In genomic region chr9:33443047-33443446, GRCh38 we compare ENCODE assay signal across 20 cellular contexts. TPM values are rescaled to one million over a fixed set of nuclear protein-coding genes. Genes with fewer than 3 reads are reported as not detected.
A peak's percentile ranks its signal among the peaks of the same experiment; 100 is the strongest.
DNase-seq lines count a peak whose midpoint lies in the region; ATAC-seq, FAIRE-seq and TF ChIP-seq lines count a peak whose summit lies in the region.
"Had no signal": no experiment of that assay in that cellular context is flagged by ENCODE, and none has a peak within 500 bp of the region (broad histone marks: within the 10 kb centered on the region; RNA-seq: fewer than 3 reads in every experiment).

No MANE protein-coding gene starts in this region.

- H3K27ac ChIP-seq in A549 (peak overlapping the region; percentile 32 to 63; a peak in 4 of 6 replicates), PC-9 (peak overlapping the region; percentile 58), endodermal cell (ENCODE audit: low read depth, low read length) (no peak overlapping the region)
- H3K27ac ChIP-seq: cardiac muscle cell, sigmoid colon, thyroid gland had no signal

- no peaks in the 10 kb centered on the region for H4K20me1 ChIP-seq in PC-9 (ENCODE audit: insufficient read depth)

- intact Hi-C loops in PC-9 (cut with micrococcal nuclease; ENCODE audit: unreplicated experiment), result no loop called here

- no peak overlapping the region for H3K9ac ChIP-seq in endodermal cell (ENCODE audit: extremely low read depth, low read length, poor library complexity, severe bottlenecking)

- H3K9me3 Mint-ChIP-seq in endodermal cell, result no peaks in the 10 kb centered on the region
- H3K9me3 Mint-ChIP-seq in naive thymus-derived CD8-positive, alpha-beta T cell, result no peaks in the 10 kb centered on the region
- H3K9me3 Mint-ChIP-seq: neural crest cell had no signal

- ATAC-seq in A549 (no peak), GM21526 (IDR thresholded peaks at IDR 0.05; ENCODE audit: low FRiP score, unreplicated experiment) (no peak)
- ATAC-seq in naive thymus-derived CD8-positive, alpha-beta T cell, result no peak
- ATAC-seq: activated CD4-positive, alpha-beta T cell treated with anti-CD3 and anti-CD28 coated beads for 36 hours had no signal

- H3K4me1 Mint-ChIP-seq in endodermal cell, result peaks cover 34% of the 10 kb centered on the region
- peaks cover 24 to 63% (median 50%) of the 10 kb centered on the region in 4 donors for H3K4me1 Mint-ChIP-seq in naive thymus-derived CD8-positive, alpha-beta T cell

- TF ChIP-seq CTCF in A549 (IDR thresholded peaks at IDR 0.05) (no peak), PC-9 (conservative IDR thresholded peaks at IDR 0.05) (no peak), endodermal cell (conservative IDR thresholded peaks at IDR 0.05) (no peak)

- no peaks in the 10 kb centered on the region for H3K9me2 ChIP-seq in PC-9 (ENCODE audit: insufficient read depth)

- no TSS peak for BruUV-seq in PC-9 (replicated peaks; lab: Mats Ljungman, UMichigan)

- peak overlapping the region; percentile 36 for H3K27ac Mint-ChIP-seq in endodermal cell
- H3K27ac Mint-ChIP-seq in naive thymus-derived CD8-positive, alpha-beta T cell, result peak overlapping the region in 7 of 10 donors; percentile 41 to 97 (median 46)
- H3K27ac Mint-ChIP-seq: activated CD4-positive, alpha-beta T cell treated with anti-CD3 and anti-CD28 coated beads for 36 hours had no signal

- H3K9me3 ChIP-seq in A549 (no peaks in the 10 kb centered on the region), PC-9 (ENCODE audit: insufficient read depth, low read depth) (no peaks in the 10 kb centered on the region), endodermal cell (ENCODE audit: control insufficient read depth, low read length) (no peaks in the 10 kb centered on the region)
- H3K9me3 ChIP-seq: sigmoid colon, thyroid gland had no signal

- FAIRE-seq in A549 (lab: Jason Lieb, UNC), result no peak

- TF ChIP-seq EP300 in A549 (IDR thresholded peaks at IDR 0.05), result no peak

- H3K4me1 ChIP-seq in A549, result peaks cover 59% of the 10 kb centered on the region
- H3K4me1 ChIP-seq in PC-9 (replicated peaks; ENCODE audit: insufficient read depth), result peaks cover 76% of the 10 kb centered on the region
- H3K4me1 ChIP-seq in endodermal cell (ENCODE audit: control insufficient read depth, insufficient read depth, low read length), result peaks cover 23% of the 10 kb centered on the region

- H3K36me3 ChIP-seq in PC-9 (ENCODE audit: low read depth) (no peaks in the 10 kb centered on the region), endodermal cell (ENCODE audit: control insufficient read depth, insufficient read depth, low read length) (no peaks in the 10 kb centered on the region)
- H3K36me3 ChIP-seq: cardiac muscle cell, sigmoid colon, thyroid gland had no signal

- CTCF ChIA-PET in A549 (lab: Yijun Ruan, JAX), result interaction anchor here (1.2 to 41.9 kb wide), 4 partner anchors 10 to 28 kb away, joined by 3 to 834 read pairs (median 18); partner anchors contain the start of genes AQP3 and NOL6
- CTCF ChIA-PET in PC-9 (lab: Charles Lee), result interaction anchor here (0.6 to 0.7 kb wide), 2 partner anchors 34 to 212 kb away, joined by 3 read pairs; no protein-coding TSS in a partner anchor

- H3K79me2 ChIP-seq in PC-9 (ENCODE audit: low read depth), result no peaks in the 10 kb centered on the region

- peaks cover 22% of the 10 kb centered on the region for H3K27me3 Mint-ChIP-seq in endodermal cell (ENCODE audit: insufficient read depth)
- no peaks in the 10 kb centered on the region for H3K27me3 Mint-ChIP-seq in naive thymus-derived CD8-positive, alpha-beta T cell
- H3K27me3 Mint-ChIP-seq: activated CD4-positive, alpha-beta T cell treated with anti-CD3 and anti-CD28 coated beads for 36 hours; activated naive CD8-positive, alpha-beta T cell had no signal

- peak overlapping the region; percentile 49 for H3K4me2 ChIP-seq in A549
- H3K4me2 ChIP-seq in PC-9, result peak overlapping the region; percentile 66

- H3K27me3 ChIP-seq in PC-9 (ENCODE audit: insufficient read depth, low read depth) (no peaks in the 10 kb centered on the region), endodermal cell (ENCODE audit: control insufficient read depth, insufficient read depth, low read length, poor library complexity, severe bottlenecking) (peaks cover 3% of the 10 kb centered on the region)
- H3K27me3 ChIP-seq: cardiac muscle cell, sigmoid colon, thyroid gland had no signal

- no peak overlapping the region for H2AFZ ChIP-seq in PC-9

- TF ChIP-seq RAD21 in A549 (conservative IDR thresholded peaks at IDR 0.05 in 1 of 2, IDR thresholded peaks at IDR 0.05 in 1 of 2), result no peak

- no peak for TF ChIP-seq POLR2A in A549 (IDR thresholded peaks at IDR 0.05; ENCODE audit: low read length)

- POLR2A ChIA-PET in A549 (lab: Yijun Ruan, JAX), result interaction anchor here (0.6 kb wide), 1 partner anchor 35 kb away, joined by 3 read pairs; no protein-coding TSS in a partner anchor
- POLR2A ChIA-PET in PC-9 (lab: Charles Lee; ENCODE audit: unreplicated experiment), result no interaction called here
- POLR2A ChIA-PET in naive thymus-derived CD8-positive, alpha-beta T cell (lab: Charles Lee), result interaction anchor here (9.7 kb wide), 1 partner anchor 15 kb away, joined by 93 read pairs; no protein-coding TSS in a partner anchor

- H3K36me3 Mint-ChIP-seq in endodermal cell (ENCODE audit: low read depth), result no peaks in the 10 kb centered on the region
- peaks cover 0 to 43% (median 0%) of the 10 kb centered on the region in 3 donors for H3K36me3 Mint-ChIP-seq in naive thymus-derived CD8-positive, alpha-beta T cell

- DNase-seq in A549 (ENCODE audit: low read depth in 1 of 2, low spot score in 1 of 2), result peak in 1 of 2 experiments; percentile 43
- peak; percentile 72 to 83 for DNase-seq in PC-9
- DNase-seq in endodermal cell, result no peak
- DNase-seq in naive thymus-derived CD8-positive, alpha-beta T cell, result peak in 1 of 10 donors; percentile 37
- no peak for DNase-seq in activated CD4-positive, alpha-beta T cell treated with anti-CD3 and anti-CD28 coated beads, Interleukin-2, amount 50 U/mL, for 4 hours
- DNase-seq in stimulated activated naive CD4-positive, alpha-beta T cell (lab: John Stamatoyannopoulos, UW), result no peak
- no peak for DNase-seq in NCI-H2171 treated with DMSO at 0.1 percent for 48 hours (lab: John Stamatoyannopoulos, UW)
- DNase-seq: activated CD4-positive, alpha-beta T cell treated with anti-CD3 and anti-CD28 coated beads for 36 hours; activated T-cell treated with anti-CD3 and anti-CD28 coated beads, Interleukin-2, amount 50 U/mL, for 1 hour; GF-D8; NCI-H1048; SHP77 treated with DMSO at 0.1 percent for 48 hours; sigmoid colon; stimulated activated CD4-positive, alpha-beta T cell treated with anti-CD3 and anti-CD28 coated beads, Interleukin-4, amount 100 ng/mL, for 24 hours; thyroid gland had no signal

- H3F3A ChIP-seq in PC-9 (ENCODE audit: insufficient read depth, low read depth), result peaks cover 27% of the 10 kb centered on the region

- H3K4me3 ChIP-seq in A549, result no peak overlapping the region
- H3K4me3 ChIP-seq in PC-9, result no peak overlapping the region
- no peak overlapping the region for H3K4me3 ChIP-seq in endodermal cell (ENCODE audit: low read length)
- H3K4me3 ChIP-seq: cardiac muscle cell, sigmoid colon, thyroid gland had no signal

- 58% methylated on average over 9 of the region's 9 CpGs for WGBS in A549 (ENCODE audit: missing lambda C conversion rate)
- 70 to 90% methylated on average over 2 to 8 of the region's 9 CpGs for WGBS in endodermal cell (ENCODE audit: insufficient coverage in 1 of 2, insufficient read length in 1 of 2), 2 experiments

- no peak overlapping the region for H3K4me3 Mint-ChIP-seq in endodermal cell
- H3K4me3 Mint-ChIP-seq in naive thymus-derived CD8-positive, alpha-beta T cell, result peak overlapping the region in 2 of 10 donors; percentile 14 to 69
- H3K4me3 Mint-ChIP-seq: activated CD4-positive, alpha-beta T cell treated with anti-CD3 and anti-CD28 coated beads for 36 hours; activated naive CD8-positive, alpha-beta T cell; neural crest cell had no signal

TF ChIP-seq in A549, 52 proteins besides CTCF, POLR2A, EP300 and RAD21 (continues in another document):
- TF ChIP-seq FOSL2 (IDR thresholded peaks at IDR 0.05) (no peak), FOSL2 (CRISPR knock-in tag; IDR thresholded peaks at IDR 0.05) (peak; percentile 44), HOXB5 (CRISPR knock-in tag; IDR thresholded peaks at IDR 0.05) (no peak)

RNA-seq across cellular contexts. Expression of gene AQP3, which starts 4.3 kb away (rescaled TPM):
- 18.8 and 21.7 TPM in 2 replicates for polyA plus RNA-seq in A549 (2011; rRNA removed)
- polyA plus RNA-seq in A549 (2012; cell fraction: cytosol; rRNA removed), result 5.7 and 8.1 TPM in 2 replicates
- 7.2 and 8.9 TPM in 2 replicates for polyA plus RNA-seq in A549 (2012; cell fraction: nucleus; rRNA removed)
- polyA plus RNA-seq in A549 (2017; fragmentation: RNase III; extraction: RNeasy Plus Mini Kit Qiagen cat#74134 plus additional on column Dnase treatment), result 5.4 to 7.2 TPM (median 6.2 TPM) in 3 replicates
- 18.5 and 20.7 TPM in 2 replicates for polyA minus RNA-seq in A549 (2011; rRNA and poly(A)+ RNA removed)
- total RNA-seq in PC-9 (2021), result 9.9 and 15.3 TPM in 2 replicates
- 1 to 10 TPM; 2.2 to 2.7 TPM for total RNA-seq in endodermal cell
- polyA plus RNA-seq in endodermal cell (2013, experiment 1 of 2), result 3.4 TPM
- 2.7 TPM for polyA plus RNA-seq in endodermal cell (2013, experiment 2 of 2)
- 10 to 100 TPM; 71.6 to 72.8 TPM for total RNA-seq in naive thymus-derived CD8-positive, alpha-beta T cell
- polyA plus RNA-seq in naive thymus-derived CD8-positive, alpha-beta T cell, result 100 to 1,000 TPM; 124 to 166 (median 145) TPM

RNA-seq across cellular contexts. Expression of gene NOL6, which starts 30.7 kb away (rescaled TPM):
- polyA plus RNA-seq in A549 (2011; rRNA removed) (49.5 and 56.6 TPM in 2 replicates), A549 (2017; fragmentation: RNase III; extraction: RNeasy Plus Mini Kit Qiagen cat#74134 plus additional on column Dnase treatment) (52.0 to 56.2 TPM (median 52.8 TPM) in 3 replicates)
- polyA plus RNA-seq in A549 (2012; cell fraction: cytosol; rRNA removed), result 61.8 and 73.6 TPM in 2 replicates
- 106 and 132 TPM in 2 replicates for polyA plus RNA-seq in A549 (2012; cell fraction: nucleus; rRNA removed)
- polyA minus RNA-seq in A549 (2011; rRNA and poly(A)+ RNA removed), result 74.8 and 80.7 TPM in 2 replicates
- total RNA-seq in PC-9 (2021) (15.5 and 16.2 TPM in 2 replicates), endodermal cell (10 to 100 TPM; 34.2 to 34.6 TPM)
- polyA plus RNA-seq in endodermal cell (2013, experiment 1 of 2), result 19.9 TPM
- polyA plus RNA-seq in endodermal cell (2013, experiment 2 of 2), result 18.1 TPM
- 10 to 100 TPM; 42.7 to 47.2 TPM for total RNA-seq in naive thymus-derived CD8-positive, alpha-beta T cell
- 10 to 100 TPM; 13.5 to 29.2 (median 19.3) TPM for polyA plus RNA-seq in naive thymus-derived CD8-positive, alpha-beta T cell

RNA-seq across cellular contexts. Expression of gene AQP7, which starts 40.7 kb away (rescaled TPM):
- 1.1 and 1.2 TPM in 2 replicates for polyA plus RNA-seq in A549 (2011; rRNA removed)
- polyA plus RNA-seq in A549 (2012; cell fraction: cytosol; rRNA removed), result 0.32 and 0.39 TPM in 2 replicates
- polyA plus RNA-seq in A549 (2012; cell fraction: nucleus; rRNA removed), result 1.4 and 1.6 TPM in 2 replicates
- 0.39 to 0.69 TPM (median 0.61 TPM) in 3 replicates for polyA plus RNA-seq in A549 (2017; fragmentation: RNase III; extraction: RNeasy Plus Mini Kit Qiagen cat#74134 plus additional on column Dnase treatment)
- polyA minus RNA-seq in A549 (2011; rRNA and poly(A)+ RNA removed), result 2.4 and 4.0 TPM in 2 replicates
- total RNA-seq in PC-9 (2021), result 0.59 TPM in 1 of 2 replicates, not detected in the other
- under 1 TPM in 1 of 2 donors, not detected in 1; 0.38 TPM for total RNA-seq in endodermal cell
- not detected for polyA plus RNA-seq in endodermal cell (2013, experiment 1 of 2)
- 0.37 TPM for polyA plus RNA-seq in endodermal cell (2013, experiment 2 of 2)
- total RNA-seq in naive thymus-derived CD8-positive, alpha-beta T cell, result under 1 TPM in 1 of 2 experiments, not detected in 1; 0.71 TPM
- under 1 TPM in 1 of 3 donors, not detected in 2; 0.17 TPM for polyA plus RNA-seq in naive thymus-derived CD8-positive, alpha-beta T cell
- total RNA-seq: activated CD4-positive, alpha-beta T cell treated with anti-CD3 and anti-CD28 coated beads for 36 hours; glomerular endothelial cell had no signal

Comparison
In these comparisons a context has a peak if more than half of its experiments do, and no peak if none do; other contexts are left out.
1. DNase-seq: peak in PC-9 (2 of 2); none in endodermal cell (single experiment), activated CD4-positive, alpha-beta T cell treated with anti-CD3 and anti-CD28 coated beads, Interleukin-2, amount 50 U/mL, for 4 hours (0 of 2), stimulated activated naive CD4-positive, alpha-beta T cell (0 of 6) and NCI-H2171 treated with DMSO at 0.1 percent for 48 hours (single experiment).